Comparison of ENCODE assay signal across 27 cellular contexts in the genomic region with DNA sequence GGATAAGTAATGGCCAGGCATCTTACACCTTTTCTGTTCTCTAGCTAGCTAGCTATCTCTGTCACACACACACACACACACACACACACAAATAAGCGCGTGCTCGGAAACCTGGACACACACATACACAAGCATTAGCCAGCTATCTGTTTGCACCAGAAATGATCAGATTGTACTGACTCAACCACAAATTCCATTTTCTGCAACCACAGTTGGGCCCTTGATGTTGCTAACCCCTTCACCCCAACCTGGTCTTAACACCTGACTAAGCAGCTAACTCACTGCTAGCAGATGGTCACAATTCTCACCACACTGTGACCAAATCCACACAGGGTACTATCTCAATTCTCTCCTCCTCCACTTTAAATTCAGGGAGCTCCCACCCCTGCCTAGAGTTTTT.
DNase-seq lines count a peak whose midpoint lies in the region; ATAC-seq, FAIRE-seq and TF ChIP-seq lines count a peak whose summit lies in the region.
"Had no signal": no experiment of that assay in that cellular context is flagged by ENCODE, and none has a peak within 500 bp of the region (broad histone marks: within the 10 kb centered on the region; RNA-seq: fewer than 3 reads in every experiment).

No MANE protein-coding gene starts in this region.

- no peak overlapping the region for H2AFZ ChIP-seq in MM.1S (ENCODE audit: low read length)
- H2AFZ ChIP-seq: parathyroid adenoma had no signal

- H3K36me3 ChIP-seq in MM.1S (replicated peaks; ENCODE audit: insufficient read depth, low read length) = no peaks in the 10 kb centered on the region
- H3K36me3 ChIP-seq in aorta (ENCODE audit: control insufficient read depth in 1 of 2, insufficient read depth in 2 of 2, low read length in 1 of 2) = no peaks in the 10 kb centered on the region
- no peaks in the 10 kb centered on the region for H3K36me3 ChIP-seq in small intestine (ENCODE audit: control insufficient read depth in 2 of 2, insufficient read depth in 2 of 2, low read length in 2 of 2)
- H3K36me3 ChIP-seq in vagina = no peaks in the 10 kb centered on the region
- H3K36me3 ChIP-seq: brain microvascular endothelial cell, heart left ventricle, uterus had no signal

- FAIRE-seq in small intestine (lab: Jason Lieb, UNC) = no peak
- FAIRE-seq: keratinocyte, RCC 7860 had no signal

- 97 to 98% methylated on average over 3 of the region's 3 CpGs for WGBS in aorta, 2 donors
- 93 to 99% (median 96%) methylated on average over 3 of the region's 3 CpGs for WGBS in small intestine, 3 donors

- ATAC-seq in GM19395 (IDR thresholded peaks at IDR 0.05; ENCODE audit: unreplicated experiment) (peak; percentile 60), aorta (ENCODE audit: low FRiP score) (no peak)
- ATAC-seq: activated CD4-positive, alpha-beta T cell treated with anti-CD3 and anti-CD28 coated beads for 36 hours; activated CD8-positive, alpha-beta T cell treated with anti-CD3 and anti-CD28 coated beads for 36 hours; heart left ventricle had no signal

- H3K9me3 ChIP-seq in MM.1S (replicated peaks; ENCODE audit: insufficient read depth, low read length) = no peaks in the 10 kb centered on the region
- H3K9me3 ChIP-seq in aorta (ENCODE audit: control insufficient read depth, low read length) = peaks cover 2% of the 10 kb centered on the region
- no peaks in the 10 kb centered on the region for H3K9me3 ChIP-seq in small intestine (ENCODE audit: control insufficient read depth, low read depth)
- no peaks in the 10 kb centered on the region for H3K9me3 ChIP-seq in vagina
- H3K9me3 ChIP-seq: heart left ventricle, uterus had no signal

- H3K9ac ChIP-seq in MM.1S (ENCODE audit: low read length) = no peak overlapping the region
- H3K9ac ChIP-seq: parathyroid adenoma had no signal

- H4K20me1 ChIP-seq in MM.1S (ENCODE audit: insufficient read depth, low read length) = no peaks in the 10 kb centered on the region

- no peaks in the 10 kb centered on the region for H3K79me2 ChIP-seq in MM.1S (ENCODE audit: low read length)
- H3K79me2 ChIP-seq: parathyroid adenoma had no signal

- TF ChIP-seq CTCF in GM12865 (IDR thresholded peaks at IDR 0.05; ENCODE audit: insufficient read depth, low read depth, low read length, missing control alignments) (no peak), MM.1S (IDR thresholded peaks at IDR 0.05; ENCODE audit: low read length) (no peak), vagina (IDR thresholded peaks at IDR 0.05) (no peak)

- H3K4me3 ChIP-seq in GM12865 (ENCODE audit: low read depth, low read length) (no peak overlapping the region), MM.1S (ENCODE audit: low read length) (no peak overlapping the region), aorta (ENCODE audit: low read length in 2 of 2) (no peak overlapping the region), small intestine (ENCODE audit: low read depth in 1 of 2, low read length in 2 of 2) (no peak overlapping the region), vagina (no peak overlapping the region)
- H3K4me3 ChIP-seq: heart left ventricle, skin epidermis, uterus had no signal

- no peaks in the 10 kb centered on the region for H3K27me3 ChIP-seq in MM.1S (replicated peaks; ENCODE audit: insufficient read depth, low read length)
- no peaks in the 10 kb centered on the region for H3K27me3 ChIP-seq in aorta (ENCODE audit: control insufficient read depth in 1 of 2, insufficient read depth in 2 of 2, low read length in 1 of 2)
- no peaks in the 10 kb centered on the region for H3K27me3 ChIP-seq in small intestine (ENCODE audit: control insufficient read depth in 2 of 2, insufficient read depth in 2 of 2, low read length in 2 of 2)
- H3K27me3 ChIP-seq in vagina = no peaks in the 10 kb centered on the region
- H3K27me3 ChIP-seq: brain microvascular endothelial cell, heart left ventricle, uterus had no signal

- H3K9me2 ChIP-seq in MM.1S (replicated peaks; ENCODE audit: insufficient read depth, low read length) = no peaks in the 10 kb centered on the region

- intact Hi-C loops in aorta (cut with DNase I) (no loop called here), vagina (cut with DNase I) (no loop called here)

- H3K27ac ChIP-seq in MM.1S (ENCODE audit: low read length) (no peak overlapping the region), aorta (ENCODE audit: low read depth in 1 of 2, low read length in 2 of 2) (no peak overlapping the region), small intestine (ENCODE audit: low read depth in 1 of 2, low read length in 1 of 2) (no peak overlapping the region), vagina (no peak overlapping the region)
- H3K27ac ChIP-seq: brain microvascular endothelial cell, heart left ventricle, parathyroid adenoma, skin epidermis, uterus had no signal

- no peak for TF ChIP-seq POLR2A in vagina (IDR thresholded peaks at IDR 0.05)

- H3K4me2 ChIP-seq in MM.1S (ENCODE audit: low read depth, low read length) = no peak overlapping the region

- H3F3A ChIP-seq in MM.1S (ENCODE audit: insufficient read depth, low read length) = no peaks in the 10 kb centered on the region

- peak; percentile 27 for DNase-seq in GM12865 (ENCODE audit: low read depth)
- DNase-seq in MM.1S = peak; percentile 38
- peak; percentile 54 for DNase-seq in glomerular visceral epithelial cell (ENCODE audit: extremely low spot score)
- DNase-seq in aorta = no peak
- no peak for DNase-seq in small intestine
- no peak for DNase-seq in vagina (ENCODE audit: extremely low spot score in 2 of 2)
- DNase-seq in DMS 273 (lab: John Stamatoyannopoulos, UW; ENCODE audit: unreplicated experiment) = no peak
- DNase-seq: activated CD4-positive, alpha-beta T cell treated with anti-CD3 and anti-CD28 coated beads for 36 hours; activated CD8-positive, alpha-beta T cell treated with anti-CD3 and anti-CD28 coated beads for 36 hours; activated naive CD4-positive, alpha-beta T cell treated with anti-CD3 and anti-CD28 coated beads for 36 hours; brain microvascular endothelial cell; CD8-positive, alpha-beta memory T cell; cerebellar nuclear complex; dermis blood vessel endothelial cell; endodermal cell; H9; heart left ventricle; NCI-H1417; NCI-H2029; NCI-H526 treated with DMSO at 0.1 percent for 48 hours; SIG-M5; uterus had no signal

- H3K4me1 ChIP-seq in MM.1S (ENCODE audit: low read length) (no peaks in the 10 kb centered on the region), aorta (ENCODE audit: control insufficient read depth in 1 of 2, insufficient read depth in 2 of 2, low read length in 2 of 2) (no peaks in the 10 kb centered on the region), small intestine (ENCODE audit: control insufficient read depth in 2 of 2, insufficient read depth in 1 of 2, low read depth in 1 of 2, low read length in 1 of 2) (peaks cover 0 to 3% of the 10 kb centered on the region in 2 donors), vagina (no peaks in the 10 kb centered on the region)
- H3K4me1 ChIP-seq: parathyroid adenoma, uterus had no signal

Comparison
In these comparisons a context has a peak if more than half of its experiments do, and no peak if none do; other contexts are left out.
1. DNase-seq: peak in GM12865 (single experiment), MM.1S (single experiment) and glomerular visceral epithelial cell (single experiment); none in aorta (0 of 2), small intestine (single experiment), vagina (0 of 2) and DMS 273 (single experiment).